ENCODE assay signal across 1 cellular context in the genomic region with DNA sequence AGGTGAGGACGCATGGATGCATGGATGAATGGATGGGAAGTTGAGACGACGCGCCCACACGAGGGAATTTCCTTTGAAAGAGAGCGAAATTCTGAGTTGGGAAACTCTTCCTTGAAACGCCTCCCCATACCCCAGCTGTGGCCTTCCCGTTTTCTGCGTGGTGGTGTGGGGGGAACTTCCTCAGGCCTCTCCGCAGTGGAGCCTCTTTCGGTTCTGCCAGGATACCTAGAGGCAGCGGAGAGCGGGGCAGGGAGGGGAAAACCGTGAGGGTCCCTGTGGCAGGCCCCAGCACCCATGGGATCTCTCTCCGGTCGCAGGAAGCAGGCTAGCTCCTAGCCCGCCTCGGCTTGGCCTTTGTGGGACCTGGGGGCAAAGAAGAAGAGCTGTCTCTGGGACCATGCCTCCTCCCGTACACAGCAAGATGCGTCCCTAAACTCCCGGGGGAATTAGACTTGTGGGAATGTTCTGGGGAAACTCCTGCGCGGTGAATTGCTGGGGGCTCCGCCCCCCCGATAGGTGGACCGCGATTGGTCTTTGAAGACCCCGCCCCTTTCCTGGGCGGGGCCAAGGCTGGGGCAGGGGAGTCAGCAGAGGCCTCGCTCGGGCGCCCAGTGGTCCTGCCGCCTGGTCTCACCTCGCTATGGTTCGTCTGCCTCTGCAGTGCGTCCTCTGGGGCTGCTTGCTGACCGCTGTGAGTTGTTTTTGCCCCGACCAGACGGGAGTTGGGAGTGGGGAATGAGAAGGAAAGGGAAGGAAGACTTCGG.
TF ChIP-seq lines count a peak whose summit lies in the region.

A gene (plus strand): TSS at position 611 of the 764 bp plus-strand sequence. CDS start 30 bp downstream, at position 641.

TF ChIP-seq in HepG2, 621 proteins besides CTCF, POLR2A, EP300 and RAD21 (continued from another document and continues in another):
- TF ChIP-seq, protein P1, sequence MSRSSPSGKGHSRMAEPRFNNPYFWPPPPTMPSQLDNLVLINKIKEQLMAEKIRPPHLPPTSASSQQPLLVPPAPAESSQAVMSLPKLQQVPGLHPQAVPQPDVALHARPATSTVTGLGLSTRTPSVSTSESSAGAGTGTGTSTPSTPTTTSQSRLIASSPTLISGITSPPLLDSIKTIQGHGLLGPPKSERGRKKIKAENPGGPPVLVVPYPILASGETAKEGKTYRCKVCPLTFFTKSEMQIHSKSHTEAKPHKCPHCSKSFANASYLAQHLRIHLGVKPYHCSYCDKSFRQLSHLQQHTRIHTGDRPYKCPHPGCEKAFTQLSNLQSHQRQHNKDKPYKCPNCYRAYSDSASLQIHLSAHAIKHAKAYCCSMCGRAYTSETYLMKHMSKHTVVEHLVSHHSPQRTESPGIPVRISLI (CRISPR knock-in tag; IDR thresholded peaks at IDR 0.05; ENCODE audit: borderline replicate concordance): no peak
- TF ChIP-seq ZMYM3 (CRISPR knock-in tag; IDR thresholded peaks at IDR 0.05) (no peak), ZNF335 (CRISPR knock-in tag; IDR thresholded peaks at IDR 0.05) (no peak), ZNF224 (CRISPR knock-in tag; IDR thresholded peaks at IDR 0.05) (no peak), ZNF510 (CRISPR knock-in tag; IDR thresholded peaks at IDR 0.05; ENCODE audit: low read depth) (no peak), ZNF569 (CRISPR knock-in tag; IDR thresholded peaks at IDR 0.05; ENCODE audit: borderline replicate concordance) (no peak), ZNF317 (CRISPR knock-in tag; IDR thresholded peaks at IDR 0.05) (no peak), MLLT10 (CRISPR knock-in tag; IDR thresholded peaks at IDR 0.05) (no peak), KDM5B (CRISPR knock-in tag; IDR thresholded peaks at IDR 0.05; ENCODE audit: borderline replicate concordance) (no peak), ELF1 (CRISPR knock-in tag; IDR thresholded peaks at IDR 0.05) (no peak), ATAD3A (CRISPR knock-in tag; IDR thresholded peaks at IDR 0.05) (no peak), HNRNPLL (IDR thresholded peaks at IDR 0.05; ENCODE audit: low read depth, low read length, poor library complexity, severe bottlenecking) (no peak), PHF21A (CRISPR knock-in tag; IDR thresholded peaks at IDR 0.05) (0 out of 2 replicates have a peak, but pooled peaks have one; percentile 30), MTF1 (CRISPR knock-in tag; IDR thresholded peaks at IDR 0.05) (no peak), ZKSCAN8 (CRISPR knock-in tag; IDR thresholded peaks at IDR 0.05; ENCODE audit: borderline replicate concordance) (no peak), ZNF614 (CRISPR knock-in tag; IDR thresholded peaks at IDR 0.05; ENCODE audit: borderline replicate concordance) (no peak), KDM5A (IDR thresholded peaks at IDR 0.05; ENCODE audit: borderline replicate concordance, low read length) (no peak), CBFB (CRISPR knock-in tag; IDR thresholded peaks at IDR 0.05) (no peak), ZMAT3 (CRISPR knock-in tag; conservative IDR thresholded peaks at IDR 0.05) (no peak)
- TF ChIP-seq, protein P2, sequence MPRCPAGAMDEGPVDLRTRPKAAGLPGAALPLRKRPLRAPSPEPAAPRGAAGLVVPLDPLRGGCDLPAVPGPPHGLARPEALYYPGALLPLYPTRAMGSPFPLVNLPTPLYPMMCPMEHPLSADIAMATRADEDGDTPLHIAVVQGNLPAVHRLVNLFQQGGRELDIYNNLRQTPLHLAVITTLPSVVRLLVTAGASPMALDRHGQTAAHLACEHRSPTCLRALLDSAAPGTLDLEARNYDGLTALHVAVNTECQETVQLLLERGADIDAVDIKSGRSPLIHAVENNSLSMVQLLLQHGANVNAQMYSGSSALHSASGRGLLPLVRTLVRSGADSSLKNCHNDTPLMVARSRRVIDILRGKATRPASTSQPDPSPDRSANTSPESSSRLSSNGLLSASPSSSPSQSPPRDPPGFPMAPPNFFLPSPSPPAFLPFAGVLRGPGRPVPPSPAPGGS (CRISPR knock-in tag; IDR thresholded peaks at IDR 0.05): no peak
- TF ChIP-seq, protein P3, sequence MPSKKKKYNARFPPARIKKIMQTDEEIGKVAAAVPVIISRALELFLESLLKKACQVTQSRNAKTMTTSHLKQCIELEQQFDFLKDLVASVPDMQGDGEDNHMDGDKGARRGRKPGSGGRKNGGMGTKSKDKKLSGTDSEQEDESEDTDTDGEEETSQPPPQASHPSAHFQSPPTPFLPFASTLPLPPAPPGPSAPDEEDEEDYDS (CRISPR knock-in tag; IDR thresholded peaks at IDR 0.05): peak; percentile 70
- TF ChIP-seq, protein P4, sequence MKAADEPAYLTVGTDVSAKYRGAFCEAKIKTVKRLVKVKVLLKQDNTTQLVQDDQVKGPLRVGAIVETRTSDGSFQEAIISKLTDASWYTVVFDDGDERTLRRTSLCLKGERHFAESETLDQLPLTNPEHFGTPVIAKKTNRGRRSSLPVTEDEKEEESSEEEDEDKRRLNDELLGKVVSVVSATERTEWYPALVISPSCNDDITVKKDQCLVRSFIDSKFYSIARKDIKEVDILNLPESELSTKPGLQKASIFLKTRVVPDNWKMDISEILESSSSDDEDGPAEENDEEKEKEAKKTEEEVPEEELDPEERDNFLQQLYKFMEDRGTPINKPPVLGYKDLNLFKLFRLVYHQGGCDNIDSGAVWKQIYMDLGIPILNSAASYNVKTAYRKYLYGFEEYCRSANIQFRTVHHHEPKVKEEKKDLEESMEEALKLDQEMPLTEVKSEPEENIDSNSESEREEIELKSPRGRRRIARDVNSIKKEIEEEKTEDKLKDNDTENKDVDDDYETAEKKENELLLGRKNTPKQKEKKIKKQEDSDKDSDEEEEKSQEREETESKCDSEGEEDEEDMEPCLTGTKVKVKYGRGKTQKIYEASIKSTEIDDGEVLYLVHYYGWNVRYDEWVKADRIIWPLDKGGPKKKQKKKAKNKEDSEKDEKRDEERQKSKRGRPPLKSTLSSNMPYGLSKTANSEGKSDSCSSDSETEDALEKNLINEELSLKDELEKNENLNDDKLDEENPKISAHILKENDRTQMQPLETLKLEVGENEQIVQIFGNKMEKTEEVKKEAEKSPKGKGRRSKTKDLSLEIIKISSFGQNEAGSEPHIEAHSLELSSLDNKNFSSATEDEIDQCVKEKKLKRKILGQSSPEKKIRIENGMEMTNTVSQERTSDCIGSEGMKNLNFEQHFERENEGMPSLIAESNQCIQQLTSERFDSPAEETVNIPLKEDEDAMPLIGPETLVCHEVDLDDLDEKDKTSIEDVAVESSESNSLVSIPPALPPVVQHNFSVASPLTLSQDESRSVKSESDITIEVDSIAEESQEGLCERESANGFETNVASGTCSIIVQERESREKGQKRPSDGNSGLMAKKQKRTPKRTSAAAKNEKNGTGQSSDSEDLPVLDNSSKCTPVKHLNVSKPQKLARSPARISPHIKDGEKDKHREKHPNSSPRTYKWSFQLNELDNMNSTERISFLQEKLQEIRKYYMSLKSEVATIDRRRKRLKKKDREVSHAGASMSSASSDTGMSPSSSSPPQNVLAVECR (CRISPR knock-in tag; IDR thresholded peaks at IDR 0.05; ENCODE audit: borderline replicate concordance): no peak; the same call in 1 of the 2 replicates
- TF ChIP-seq, protein P5, sequence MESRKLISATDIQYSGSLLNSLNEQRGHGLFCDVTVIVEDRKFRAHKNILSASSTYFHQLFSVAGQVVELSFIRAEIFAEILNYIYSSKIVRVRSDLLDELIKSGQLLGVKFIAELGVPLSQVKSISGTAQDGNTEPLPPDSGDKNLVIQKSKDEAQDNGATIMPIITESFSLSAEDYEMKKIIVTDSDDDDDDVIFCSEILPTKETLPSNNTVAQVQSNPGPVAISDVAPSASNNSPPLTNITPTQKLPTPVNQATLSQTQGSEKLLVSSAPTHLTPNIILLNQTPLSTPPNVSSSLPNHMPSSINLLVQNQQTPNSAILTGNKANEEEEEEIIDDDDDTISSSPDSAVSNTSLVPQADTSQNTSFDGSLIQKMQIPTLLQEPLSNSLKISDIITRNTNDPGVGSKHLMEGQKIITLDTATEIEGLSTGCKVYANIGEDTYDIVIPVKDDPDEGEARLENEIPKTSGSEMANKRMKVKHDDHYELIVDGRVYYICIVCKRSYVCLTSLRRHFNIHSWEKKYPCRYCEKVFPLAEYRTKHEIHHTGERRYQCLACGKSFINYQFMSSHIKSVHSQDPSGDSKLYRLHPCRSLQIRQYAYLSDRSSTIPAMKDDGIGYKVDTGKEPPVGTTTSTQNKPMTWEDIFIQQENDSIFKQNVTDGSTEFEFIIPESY (CRISPR knock-in tag; IDR thresholded peaks at IDR 0.05): no peak
- TF ChIP-seq, protein P6, sequence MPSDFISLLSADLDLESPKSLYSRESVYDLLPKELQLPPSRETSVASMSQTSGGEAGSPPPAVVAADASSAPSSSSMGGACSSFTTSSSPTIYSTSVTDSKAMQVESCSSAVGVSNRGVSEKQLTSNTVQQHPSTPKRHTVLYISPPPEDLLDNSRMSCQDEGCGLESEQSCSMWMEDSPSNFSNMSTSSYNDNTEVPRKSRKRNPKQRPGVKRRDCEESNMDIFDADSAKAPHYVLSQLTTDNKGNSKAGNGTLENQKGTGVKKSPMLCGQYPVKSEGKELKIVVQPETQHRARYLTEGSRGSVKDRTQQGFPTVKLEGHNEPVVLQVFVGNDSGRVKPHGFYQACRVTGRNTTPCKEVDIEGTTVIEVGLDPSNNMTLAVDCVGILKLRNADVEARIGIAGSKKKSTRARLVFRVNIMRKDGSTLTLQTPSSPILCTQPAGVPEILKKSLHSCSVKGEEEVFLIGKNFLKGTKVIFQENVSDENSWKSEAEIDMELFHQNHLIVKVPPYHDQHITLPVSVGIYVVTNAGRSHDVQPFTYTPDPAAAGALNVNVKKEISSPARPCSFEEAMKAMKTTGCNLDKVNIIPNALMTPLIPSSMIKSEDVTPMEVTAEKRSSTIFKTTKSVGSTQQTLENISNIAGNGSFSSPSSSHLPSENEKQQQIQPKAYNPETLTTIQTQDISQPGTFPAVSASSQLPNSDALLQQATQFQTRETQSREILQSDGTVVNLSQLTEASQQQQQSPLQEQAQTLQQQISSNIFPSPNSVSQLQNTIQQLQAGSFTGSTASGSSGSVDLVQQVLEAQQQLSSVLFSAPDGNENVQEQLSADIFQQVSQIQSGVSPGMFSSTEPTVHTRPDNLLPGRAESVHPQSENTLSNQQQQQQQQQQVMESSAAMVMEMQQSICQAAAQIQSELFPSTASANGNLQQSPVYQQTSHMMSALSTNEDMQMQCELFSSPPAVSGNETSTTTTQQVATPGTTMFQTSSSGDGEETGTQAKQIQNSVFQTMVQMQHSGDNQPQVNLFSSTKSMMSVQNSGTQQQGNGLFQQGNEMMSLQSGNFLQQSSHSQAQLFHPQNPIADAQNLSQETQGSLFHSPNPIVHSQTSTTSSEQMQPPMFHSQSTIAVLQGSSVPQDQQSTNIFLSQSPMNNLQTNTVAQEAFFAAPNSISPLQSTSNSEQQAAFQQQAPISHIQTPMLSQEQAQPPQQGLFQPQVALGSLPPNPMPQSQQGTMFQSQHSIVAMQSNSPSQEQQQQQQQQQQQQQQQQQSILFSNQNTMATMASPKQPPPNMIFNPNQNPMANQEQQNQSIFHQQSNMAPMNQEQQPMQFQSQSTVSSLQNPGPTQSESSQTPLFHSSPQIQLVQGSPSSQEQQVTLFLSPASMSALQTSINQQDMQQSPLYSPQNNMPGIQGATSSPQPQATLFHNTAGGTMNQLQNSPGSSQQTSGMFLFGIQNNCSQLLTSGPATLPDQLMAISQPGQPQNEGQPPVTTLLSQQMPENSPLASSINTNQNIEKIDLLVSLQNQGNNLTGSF (CRISPR knock-in tag; IDR thresholded peaks at IDR 0.05): no peak
- TF ChIP-seq, protein P7, sequence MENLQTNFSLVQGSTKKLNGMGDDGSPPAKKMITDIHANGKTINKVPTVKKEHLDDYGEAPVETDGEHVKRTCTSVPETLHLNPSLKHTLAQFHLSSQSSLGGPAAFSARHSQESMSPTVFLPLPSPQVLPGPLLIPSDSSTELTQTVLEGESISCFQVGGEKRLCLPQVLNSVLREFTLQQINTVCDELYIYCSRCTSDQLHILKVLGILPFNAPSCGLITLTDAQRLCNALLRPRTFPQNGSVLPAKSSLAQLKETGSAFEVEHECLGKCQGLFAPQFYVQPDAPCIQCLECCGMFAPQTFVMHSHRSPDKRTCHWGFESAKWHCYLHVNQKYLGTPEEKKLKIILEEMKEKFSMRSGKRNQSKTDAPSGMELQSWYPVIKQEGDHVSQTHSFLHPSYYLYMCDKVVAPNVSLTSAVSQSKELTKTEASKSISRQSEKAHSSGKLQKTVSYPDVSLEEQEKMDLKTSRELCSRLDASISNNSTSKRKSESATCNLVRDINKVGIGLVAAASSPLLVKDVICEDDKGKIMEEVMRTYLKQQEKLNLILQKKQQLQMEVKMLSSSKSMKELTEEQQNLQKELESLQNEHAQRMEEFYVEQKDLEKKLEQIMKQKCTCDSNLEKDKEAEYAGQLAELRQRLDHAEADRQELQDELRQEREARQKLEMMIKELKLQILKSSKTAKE (CRISPR knock-in tag; IDR thresholded peaks at IDR 0.05; ENCODE audit: borderline replicate concordance): no peak
- TF ChIP-seq, protein P8, sequence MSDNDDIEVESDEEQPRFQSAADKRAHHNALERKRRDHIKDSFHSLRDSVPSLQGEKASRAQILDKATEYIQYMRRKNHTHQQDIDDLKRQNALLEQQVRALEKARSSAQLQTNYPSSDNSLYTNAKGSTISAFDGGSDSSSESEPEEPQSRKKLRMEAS (IDR thresholded peaks at IDR 0.05): peak; percentile 36; the same call in 1 of the 2 replicates
- TF ChIP-seq, protein P9, sequence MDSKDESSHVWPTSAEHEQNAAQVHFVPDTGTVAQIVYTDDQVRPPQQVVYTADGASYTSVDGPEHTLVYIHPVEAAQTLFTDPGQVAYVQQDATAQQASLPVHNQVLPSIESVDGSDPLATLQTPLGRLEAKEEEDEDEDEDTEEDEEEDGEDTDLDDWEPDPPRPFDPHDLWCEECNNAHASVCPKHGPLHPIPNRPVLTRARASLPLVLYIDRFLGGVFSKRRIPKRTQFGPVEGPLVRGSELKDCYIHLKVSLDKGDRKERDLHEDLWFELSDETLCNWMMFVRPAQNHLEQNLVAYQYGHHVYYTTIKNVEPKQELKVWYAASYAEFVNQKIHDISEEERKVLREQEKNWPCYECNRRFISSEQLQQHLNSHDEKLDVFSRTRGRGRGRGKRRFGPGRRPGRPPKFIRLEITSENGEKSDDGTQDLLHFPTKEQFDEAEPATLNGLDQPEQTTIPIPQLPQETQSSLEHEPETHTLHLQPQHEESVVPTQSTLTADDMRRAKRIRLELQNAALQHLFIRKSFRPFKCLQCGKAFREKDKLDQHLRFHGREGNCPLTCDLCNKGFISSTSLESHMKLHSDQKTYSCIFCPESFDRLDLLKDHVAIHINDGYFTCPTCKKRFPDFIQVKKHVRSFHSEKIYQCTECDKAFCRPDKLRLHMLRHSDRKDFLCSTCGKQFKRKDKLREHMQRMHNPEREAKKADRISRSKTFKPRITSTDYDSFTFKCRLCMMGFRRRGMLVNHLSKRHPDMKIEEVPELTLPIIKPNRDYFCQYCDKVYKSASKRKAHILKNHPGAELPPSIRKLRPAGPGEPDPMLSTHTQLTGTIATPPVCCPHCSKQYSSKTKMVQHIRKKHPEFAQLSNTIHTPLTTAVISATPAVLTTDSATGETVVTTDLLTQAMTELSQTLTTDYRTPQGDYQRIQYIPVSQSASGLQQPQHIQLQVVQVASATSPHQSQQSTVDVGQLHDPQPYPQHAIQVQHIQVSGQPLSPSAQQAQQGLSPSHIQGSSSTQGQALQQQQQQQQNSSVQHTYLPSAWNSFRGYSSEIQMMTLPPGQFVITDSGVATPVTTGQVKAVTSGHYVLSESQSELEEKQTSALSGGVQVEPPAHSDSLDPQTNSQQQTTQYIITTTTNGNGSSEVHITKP (CRISPR knock-in tag; IDR thresholded peaks at IDR 0.05; ENCODE audit: low read depth): no peak
